In genomic region chr1:149849947-149850360, GRCh38 we compare ENCODE assay signal across 8 cellular contexts. TPM values are rescaled to one million over a fixed set of nuclear protein-coding genes. Genes with fewer than 3 reads are reported as not detected.
A peak's percentile ranks its signal among the peaks of the same experiment; 100 is the strongest.
DNase-seq lines count a peak whose midpoint lies in the region; ATAC-seq and TF ChIP-seq lines count a peak whose summit lies in the region.

No MANE protein-coding gene starts in this region.

- H3K79me2 ChIP-seq in mammary epithelial cell (ENCODE audit: insufficient read depth, low read length) = peaks cover 50% of the 10 kb centered on the region

- H4K91ac ChIP-seq in mesenchymal stem cell (ENCODE audit: low read length) = no peak overlapping the region

- peaks cover 37% of the 10 kb centered on the region for H3K4me1 ChIP-seq in mammary epithelial cell (ENCODE audit: insufficient read depth, low read length)
- H3K4me1 ChIP-seq in mesenchymal stem cell (ENCODE audit: control insufficient read depth, insufficient read depth, low read depth, low read length) = no peaks in the 10 kb centered on the region

- H4K20me1 ChIP-seq in mammary epithelial cell (ENCODE audit: insufficient read depth, low read length) = no peaks in the 10 kb centered on the region

- no TSS peak for BruUV-seq in mammary epithelial cell (replicated peaks; lab: Mats Ljungman, UMichigan)

- H3K4me3 Mint-ChIP-seq in CD4-positive, alpha-beta T cell = peak overlapping the region; percentile 87

- WGBS in mammary epithelial cell (ENCODE audit: low coverage, missing lambda C conversion rate) = 7% methylated on average over 5 of the region's 9 CpGs
- WGBS in mesenchymal stem cell = 1% methylated on average over 4 of the region's 9 CpGs

- H3K27ac ChIP-seq in CD4-positive, alpha-beta T cell (ENCODE audit: low read depth, low read length) = peak overlapping the region; percentile 47
- H3K27ac ChIP-seq in mammary epithelial cell (ENCODE audit: insufficient read depth, low read depth, low read length) (peak overlapping the region; percentile 82), mesenchymal stem cell (ENCODE audit: low read length, poor library complexity, severe bottlenecking) (peak overlapping the region; percentile 1)

- no peak overlapping the region for H2BK5ac ChIP-seq in mesenchymal stem cell (ENCODE audit: low read depth, low read length, poor library complexity, severe bottlenecking)

- no peaks in the 10 kb centered on the region for H3K27me3 Mint-ChIP-seq in CD4-positive, alpha-beta T cell

- H3K36me3 ChIP-seq in mammary epithelial cell (ENCODE audit: insufficient read depth, low read length) (no peaks in the 10 kb centered on the region), mesenchymal stem cell (ENCODE audit: control insufficient read depth in 1 of 2, insufficient read depth in 2 of 2, low read depth in 1 of 2, low read length in 2 of 2) (peaks cover 0 to 6% of the 10 kb centered on the region in 2 experiments)

- no peak for TF ChIP-seq CTCF in CD4-positive, alpha-beta T cell (IDR thresholded peaks at IDR 0.05)
- no peak for TF ChIP-seq CTCF in mammary epithelial cell (conservative IDR thresholded peaks at IDR 0.05 in 1 of 2, IDR thresholded peaks at IDR 0.05 in 1 of 2; ENCODE audit: extremely low read depth in 1 of 2, insufficient read depth in 1 of 2, low read depth in 1 of 2, low read length in 2 of 2)

- no peak overlapping the region for H2AFZ ChIP-seq in mammary epithelial cell (ENCODE audit: low read depth, low read length)
- no peak overlapping the region for H2AFZ ChIP-seq in mesenchymal stem cell (ENCODE audit: low read depth, low read length)

- peaks cover 48% of the 10 kb centered on the region for H3K36me3 Mint-ChIP-seq in CD4-positive, alpha-beta T cell (ENCODE audit: low read depth)

- H3K9me3 ChIP-seq in CD4-positive, alpha-beta T cell (ENCODE audit: control insufficient read depth, low read length) = no peaks in the 10 kb centered on the region
- H3K9me3 ChIP-seq in mammary epithelial cell (replicated peaks; ENCODE audit: insufficient read depth, low read length) (no peaks in the 10 kb centered on the region), mesenchymal stem cell (ENCODE audit: control insufficient read depth, low read length) (no peaks in the 10 kb centered on the region)

- peak overlapping the region in 1 of 2 experiments; percentile 55 for H3K14ac ChIP-seq in mesenchymal stem cell (ENCODE audit: low read length in 2 of 2)

- no peak for DNase-seq in CD4-positive, alpha-beta T cell
- peak; percentile 15 for DNase-seq in M059J (ENCODE audit: low read depth)
- DNase-seq in mammary epithelial cell = no peak
- peak; percentile 20 for DNase-seq in mesenchymal stem cell
- DNase-seq in ureter (ENCODE audit: low spot score) = peak; percentile 39
- DNase-seq in HPDE6-E6E7 (ENCODE audit: extremely low spot score) = no peak
- DNase-seq in NCI-H1092 treated with DMSO at 0.1 percent for 48 hours (lab: John Stamatoyannopoulos, UW) = no peak

- H3K9me3 Mint-ChIP-seq in CD4-positive, alpha-beta T cell = no peaks in the 10 kb centered on the region

- no peak overlapping the region for H4K8ac ChIP-seq in mesenchymal stem cell (ENCODE audit: low read length)

- no peak overlapping the region for H3K4ac ChIP-seq in mesenchymal stem cell (ENCODE audit: low read depth in 1 of 2, low read length in 2 of 2)

- H3K4me3 ChIP-seq in mammary epithelial cell (replicated peaks in 1 of 3; ENCODE audit: insufficient read depth in 1 of 3, low read depth in 2 of 3, low read length in 3 of 3) (peak overlapping the region; percentile 48 to 64 (median 55)), mesenchymal stem cell (ENCODE audit: insufficient read depth in 1 of 2, low read depth in 1 of 2, low read length in 2 of 2) (peak overlapping the region; percentile 14 to 85)

- peaks cover 52% of the 10 kb centered on the region for H3K4me1 Mint-ChIP-seq in CD4-positive, alpha-beta T cell (ENCODE audit: low read depth)

- CTCF ChIA-PET in CD4-positive, alpha-beta T cell (lab: Charles Lee) = no interaction called here
- CTCF ChIA-PET in mammary epithelial cell (lab: Charles Lee; ENCODE audit: low non-redundant PET) = no interaction called here

- H3K79me1 ChIP-seq in mesenchymal stem cell (replicated peaks; ENCODE audit: low read length, poor library complexity, severe bottlenecking) = peaks cover 10% of the 10 kb centered on the region

- intact Hi-C loops in CD4-positive, alpha-beta T cell (cut with DNase I, micrococcal nuclease) = no loop called here
- intact Hi-C loops in mammary epithelial cell (cut with micrococcal nuclease) = no loop called here

- POLR2A ChIA-PET in CD4-positive, alpha-beta T cell (lab: Charles Lee) = interaction anchor here (1.0 to 2.9 kb wide), 6 partner anchors 36 to 514 kb away, joined by 3 to 185 read pairs (median 4); partner anchors contain the start of gene RPRD2

- H2BK12ac ChIP-seq in mesenchymal stem cell (ENCODE audit: low read length in 2 of 2) = no peak overlapping the region

- no peak overlapping the region for H2BK15ac ChIP-seq in mesenchymal stem cell (ENCODE audit: low read depth, poor library complexity, severe bottlenecking)

- no peak for ATAC-seq in CD4-positive, alpha-beta T cell (ENCODE audit: poor library complexity)
- ATAC-seq in HG03442 (IDR thresholded peaks at IDR 0.05; ENCODE audit: unreplicated experiment) = no peak

- H3K4me2 ChIP-seq in mammary epithelial cell (ENCODE audit: insufficient read depth, low read depth, low read length) (peak overlapping the region; percentile 86), mesenchymal stem cell (ENCODE audit: low read length, poor library complexity, severe bottlenecking) (peak overlapping the region; percentile 84)

- no peak overlapping the region for H2BK120ac ChIP-seq in mesenchymal stem cell (ENCODE audit: low read depth, low read length)

- H3K9ac ChIP-seq in mammary epithelial cell (ENCODE audit: insufficient read depth, low read length) (peak overlapping the region; percentile 91), mesenchymal stem cell (ENCODE audit: low read length) (peak overlapping the region; percentile 92)

- in situ Hi-C loops in mammary epithelial cell (cut with MboI; ENCODE audit: low sequenced_read_pairs in 2 of 2) = loop anchor here in 1 of 2 donors (25.0 kb wide), 1 partner anchor 87 kb away; the partner anchor contains the start of genes MTMR11 and SF3B4

- no peak overlapping the region for H2AK5ac ChIP-seq in mesenchymal stem cell (ENCODE audit: low read length, severe bottlenecking)

- peak overlapping the region; percentile 91 for H3K27ac Mint-ChIP-seq in CD4-positive, alpha-beta T cell

- H3K27me3 ChIP-seq in CD4-positive, alpha-beta T cell (ENCODE audit: control insufficient read depth, insufficient read depth, low read length) = no peaks in the 10 kb centered on the region
- H3K27me3 ChIP-seq in mammary epithelial cell (ENCODE audit: insufficient read depth, low read length) = no peaks in the 10 kb centered on the region
- no peaks in the 10 kb centered on the region for H3K27me3 ChIP-seq in mesenchymal stem cell (ENCODE audit: control insufficient read depth in 1 of 2, insufficient read depth in 1 of 2, low read length in 2 of 2)

- H3K23ac ChIP-seq in mesenchymal stem cell (ENCODE audit: low read length in 2 of 2) = no peak overlapping the region

- dilution Hi-C loops in mammary epithelial cell (cut with HindIII; ENCODE audit: low sequenced_read_pairs) = no loop called here

- H3K18ac ChIP-seq in mesenchymal stem cell (ENCODE audit: low read depth in 1 of 2, low read length in 2 of 2) = no peak overlapping the region

RNA-seq across cellular contexts. Expression of gene BOLA1, which starts 49.4 kb away (rescaled TPM):
- 1 to 10 TPM; 4.6 to 6.4 TPM for total RNA-seq in CD4-positive, alpha-beta T cell
- 5.9 and 10.3 TPM in 2 replicates for total RNA-seq in M059J (2014; rRNA removed; shearing (Covaris generic))
- total RNA-seq in mammary epithelial cell (10 to 100 TPM in 1 of 2 donors, 1 to 10 TPM in 1; 7.7 to 15.8 TPM), ureter (16.4 TPM)
- 13.8 TPM for polyA plus RNA-seq in mammary epithelial cell
- not detected for polyA minus RNA-seq in mammary epithelial cell
- 5.0 TPM for polyA plus RNA-seq in mesenchymal stem cell (2013, experiment 1 of 2)
- 4.4 TPM for polyA plus RNA-seq in mesenchymal stem cell (2013, experiment 2 of 2)

Comparison
In these comparisons a context has a peak if more than half of its experiments do, and no peak if none do; other contexts are left out.
1. DNase-seq: peak in M059J (single experiment), mesenchymal stem cell (single experiment) and ureter (single experiment); none in CD4-positive, alpha-beta T cell (0 of 10), mammary epithelial cell (single experiment), HPDE6-E6E7 (single experiment) and NCI-H1092 treated with DMSO at 0.1 percent for 48 hours (single experiment).
2. H3K27ac ChIP-seq: peak in every context shown above with its lines; median percentile 82 in mammary epithelial cell; 47 in CD4-positive, alpha-beta T cell; 1 in mesenchymal stem cell.